In the genomic region with DNA sequence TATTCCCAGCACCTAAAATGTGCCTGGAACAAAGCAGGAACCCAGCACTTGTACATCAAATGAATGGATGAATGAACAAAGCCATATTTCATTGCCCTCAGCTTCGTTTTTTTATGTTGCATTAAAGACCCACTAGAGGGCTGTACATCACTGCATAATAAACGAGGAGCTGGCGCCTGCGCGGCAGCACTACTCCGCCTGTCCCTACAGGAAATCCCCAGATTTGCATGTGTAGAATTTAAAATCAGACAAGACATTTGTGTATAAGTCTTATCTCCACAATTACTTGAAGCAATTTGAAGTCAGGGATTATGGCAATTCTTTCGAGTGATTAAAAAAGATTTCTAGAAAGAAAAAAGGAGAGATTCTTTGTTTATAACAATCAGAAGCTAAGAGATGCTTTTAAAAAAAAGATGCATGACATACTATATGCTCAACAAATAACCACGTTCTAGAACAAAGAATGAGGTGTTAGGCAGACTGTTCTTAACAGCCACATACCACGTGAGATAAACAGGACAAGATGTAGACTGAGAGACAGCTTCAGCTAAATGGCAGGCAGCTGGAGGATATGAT, we compare ENCODE assay signal across 8 cellular contexts. TPM values are rescaled to one million over a fixed set of nuclear protein-coding genes. Genes with fewer than 3 reads are reported as not detected.
DNase-seq lines count a peak whose midpoint lies in the region; ATAC-seq, FAIRE-seq and TF ChIP-seq lines count a peak whose summit lies in the region.

No MANE protein-coding gene starts in this region.

- TF ChIP-seq CTCF in H1 (IDR thresholded peaks at IDR 0.05; ENCODE audit: control extremely low read depth in 1 of 3, insufficient read depth in 1 of 3, low read depth in 1 of 3, low read length in 3 of 3): peak; percentile 38 to 85 (median 55)

- no peak overlapping the region for H2AK5ac ChIP-seq in H1 (ENCODE audit: low read depth, low read length)

- TF ChIP-seq RAD21 in H1 (IDR thresholded peaks at IDR 0.05 in 1 of 2, conservative IDR thresholded peaks at IDR 0.05 in 1 of 2; ENCODE audit: low read depth in 2 of 2, low read length in 2 of 2): peak; percentile 83 to 84

- H3K4me3 ChIP-seq in NT2/D1 (ENCODE audit: insufficient read length, low read depth) (no peak overlapping the region), H1 (ENCODE audit: extremely low read depth in 1 of 4, insufficient read depth in 2 of 4, low read depth in 3 of 4, low read length in 4 of 4) (no peak overlapping the region)

- H2BK12ac ChIP-seq in H1 (ENCODE audit: low read depth, low read length): no peak overlapping the region

- H3K18ac ChIP-seq in H1 (ENCODE audit: extremely low read depth, low read length): no peak overlapping the region

- CTCF ChIA-PET in H1 (lab: Charles Lee; ENCODE audit: partially characterized antibody): interaction anchor here (0.6 to 9.2 kb wide), 44 partner anchors 11 to 776 kb away, joined by 3 to 65 read pairs (median 4); a partner anchor contains a TSS

- FAIRE-seq in H1 (lab: Jason Lieb, UNC): no peak

- no peak for TF ChIP-seq POLR2A in H1 (IDR thresholded peaks at IDR 0.05; ENCODE audit: control extremely low read depth in 1 of 2, low read depth in 2 of 2, low read length in 2 of 2)

- H3K79me2 ChIP-seq in H1 (ENCODE audit: control insufficient read depth in 1 of 2, insufficient read depth in 2 of 2, low read length in 2 of 2): no peaks in the 10 kb centered on the region

- no peak overlapping the region for H2BK5ac ChIP-seq in H1 (ENCODE audit: low read depth, low read length)

- H2BK20ac ChIP-seq in H1 (ENCODE audit: low read length): no peak overlapping the region

- DNase-seq in DMS153 treated with DMSO at 0.1 percent for 48 hours (lab: John Stamatoyannopoulos, UW; ENCODE audit: unreplicated experiment) (peak; percentile 97), HuH-7.5 (ENCODE audit: low spot score) (peak; percentile 59), NT2/D1 (ENCODE audit: low read depth, low spot score) (peak; percentile 72), H1 (ENCODE audit: low read depth in 1 of 2, low spot score in 2 of 2) (no peak), myocyte (ENCODE audit: low read depth) (peak; percentile 83)
- DNase-seq in activated CD8-positive, alpha-beta memory T cell treated with anti-CD3 and anti-CD28 coated beads for 4 hours (ENCODE audit: low read depth in 2 of 2): peak; percentile 51 to 64
- DNase-seq in stimulated activated CD8-positive, alpha-beta memory T cell treated with anti-CD3 and anti-CD28 coated beads, Interleukin-7, amount 100 ng/mL, for 24 hours (ENCODE audit: low read depth): peak; percentile 35

- no peak for TF ChIP-seq EP300 in H1 (IDR thresholded peaks at IDR 0.05; ENCODE audit: borderline replicate concordance in 1 of 2, low read depth in 2 of 2, low read length in 2 of 2)

- H3K23ac ChIP-seq in H1 (ENCODE audit: insufficient read length): no peak overlapping the region

- no peaks in the 10 kb centered on the region for H3K27me3 ChIP-seq in NT2/D1 (ENCODE audit: insufficient read depth, insufficient read length)
- no peaks in the 10 kb centered on the region for H3K27me3 ChIP-seq in H1 (replicated peaks in 1 of 4; ENCODE audit: control insufficient read depth in 3 of 4, extremely low read depth in 1 of 4, insufficient read depth in 3 of 4, low read length in 3 of 4)

- H3K9ac ChIP-seq in NT2/D1 (ENCODE audit: insufficient read length, low read depth) (no peak overlapping the region), H1 (replicated peaks in 1 of 4; ENCODE audit: extremely low read depth in 1 of 4, low read depth in 3 of 4, low read length in 3 of 4) (no peak overlapping the region)

- no peak overlapping the region for H3K56ac ChIP-seq in H1 (replicated peaks; ENCODE audit: insufficient read length, low read depth, low read length)

- H3K9me3 ChIP-seq in NT2/D1 (ENCODE audit: insufficient read depth, low read length) (no peaks in the 10 kb centered on the region), H1 (ENCODE audit: insufficient read depth in 2 of 2, low read depth in 1 of 2, low read length in 1 of 2) (no peaks in the 10 kb centered on the region)

- H3K27ac ChIP-seq in H1 (ENCODE audit: low read depth, low read length): no peak overlapping the region

- H3K79me1 ChIP-seq in H1 (ENCODE audit: low read depth, low read length): no peaks in the 10 kb centered on the region

- no peak overlapping the region for H2AFZ ChIP-seq in H1 (ENCODE audit: low read length)

- H3K4me2 ChIP-seq in H1 (ENCODE audit: insufficient read depth in 1 of 2, low read depth in 2 of 2, low read length in 2 of 2): no peak overlapping the region

- H2BK15ac ChIP-seq in H1 (ENCODE audit: low read length): no peak overlapping the region

- H3K36me3 ChIP-seq in NT2/D1 (ENCODE audit: insufficient read depth, insufficient read length, low read length) (no peaks in the 10 kb centered on the region), H1 (ENCODE audit: control insufficient read depth in 2 of 4, insufficient read depth in 4 of 4, low read length in 3 of 4) (no peaks in the 10 kb centered on the region)

- H4K91ac ChIP-seq in H1 (replicated peaks; ENCODE audit: insufficient read length, low read length): no peak overlapping the region

- POLR2A ChIA-PET in H1 (lab: Charles Lee; ENCODE audit: partially characterized antibody): interaction anchor here (1.1 kb wide), 1 partner anchor 354 kb away, joined by 3 read pairs; a partner anchor contains a TSS

- no peaks in the 10 kb centered on the region for H4K20me1 ChIP-seq in H1 (replicated peaks in 1 of 2; ENCODE audit: control insufficient read depth in 1 of 2, insufficient read depth in 2 of 2, low read length in 2 of 2)

- H2BK120ac ChIP-seq in H1 (replicated peaks; ENCODE audit: low read depth, low read length): no peak overlapping the region

- H3K14ac ChIP-seq in H1 (ENCODE audit: insufficient read length): no peak overlapping the region

- WGBS in H1 (ENCODE audit: extremely low coverage in 1 of 2, insufficient coverage in 1 of 2, insufficient read length in 1 of 2, insufficient replicate concordance in 2 of 2, low coverage in 1 of 2, low lambda C conversion rate in 2 of 2, missing lambda C conversion rate in 1 of 2), 2 experiments: 49% methylated on average over 9 of the region's 9 CpGs; no CpG with 5 or more reads in 1 of the 2 experiments

- no peaks in the 10 kb centered on the region for H3K4me1 ChIP-seq in NT2/D1 (ENCODE audit: insufficient read depth, insufficient read length)
- H3K4me1 ChIP-seq in H1 (replicated peaks in 1 of 4; ENCODE audit: control insufficient read depth in 3 of 4, insufficient read depth in 4 of 4, low read length in 3 of 4): peaks cover 0 to 3% (median 0%) of the 10 kb centered on the region in 4 experiments; a peak in 1 of 7 replicates

- 0 out of 2 replicates have a peak, but pooled peaks cover 2% of the 10 kb centered on the region for H3K23me2 ChIP-seq in H1 (ENCODE audit: low read depth, low read length)

- ATAC-seq in GM21529 (IDR thresholded peaks at IDR 0.05; ENCODE audit: unreplicated experiment): peak; percentile 75

- no peak overlapping the region for H4K5ac ChIP-seq in H1 (ENCODE audit: insufficient read length, low read depth, low read length)

- no peak overlapping the region for H4K8ac ChIP-seq in H1 (ENCODE audit: extremely low read depth, insufficient read depth, low read length)

- no peak overlapping the region for H3K4ac ChIP-seq in H1 (replicated peaks; ENCODE audit: insufficient read length, low read depth, low read length)

TF ChIP-seq in H1, 55 proteins besides CTCF, POLR2A, EP300 and RAD21:
- TF ChIP-seq NRF1 (IDR thresholded peaks at IDR 0.05; ENCODE audit: low read depth, low read length) (peak; percentile 48; the same call in 1 of the 2 replicates), PHF8 (conservative IDR thresholded peaks at IDR 0.05; ENCODE audit: low read depth, low read length) (no peak)

RNA-seq across cellular contexts. Expression of a gene that starts 5.4 kb away (rescaled TPM):
- 19.7 and 22.9 TPM in 2 replicates for total RNA-seq in H1 (2021; fragmentation: NEBNext Ultra II Directional; extraction: Animal tissue kit (Norgen Biotek cat#: 25700))
- 6.9 and 8.4 TPM in 2 replicates for polyA plus RNA-seq in H1 (2011; rRNA removed)
- 15.0 TPM for polyA plus RNA-seq in H1 (2011; cell fraction: cytosol; rRNA removed)
- polyA plus RNA-seq in H1 (2011; cell fraction: nucleus; rRNA removed): 5.8 TPM
- polyA plus RNA-seq in H1 (2012, experiment 1 of 2): 17.6 to 25.2 TPM (median 19.4 TPM) in 4 replicates
- polyA plus RNA-seq in H1 (2012, experiment 2 of 2): 1.6 TPM
- 11.2 TPM for polyA plus RNA-seq in H1 (2013, experiment 1 of 2)
- 11.3 TPM for polyA plus RNA-seq in H1 (2013, experiment 2 of 2)
- polyA minus RNA-seq in H1 (2011; rRNA and poly(A)+ RNA removed): 15.9 and 16.6 TPM in 2 replicates
- polyA minus RNA-seq in H1 (2011; cell fraction: cytosol; rRNA and poly(A)+ RNA removed): 15.5 TPM
- polyA minus RNA-seq in H1 (2011; cell fraction: nucleus; rRNA and poly(A)+ RNA removed): 11.2 TPM
- 0.16 and 0.19 TPM in 2 replicates for total RNA-seq in myocyte
- 0.09 TPM for polyA plus RNA-seq in myocyte (2012)

Comparison
In these comparisons a context has a peak if more than half of its experiments do, and no peak if none do; other contexts are left out.
1. DNase-seq: peak in DMS153 treated with DMSO at 0.1 percent for 48 hours (single experiment), HuH-7.5 (single experiment), NT2/D1 (single experiment), activated CD8-positive, alpha-beta memory T cell treated with anti-CD3 and anti-CD28 coated beads for 4 hours (2 of 2), myocyte (single experiment) and stimulated activated CD8-positive, alpha-beta memory T cell treated with anti-CD3 and anti-CD28 coated beads, Interleukin-7, amount 100 ng/mL, for 24 hours (single experiment); none in H1 (0 of 2).
2. RNA of a gene that starts 5.4 kb away (total RNA-seq): 19.7 to 22.9 TPM in H1; 0.16 to 0.19 TPM in myocyte; every median in the first group is over 10 times any median in the second.